In genomic region chr15:75451674-75452363, GRCh38 we compare ENCODE assay signal across 8 cellular contexts. TPM values are rescaled to one million over a fixed set of nuclear protein-coding genes. Genes with fewer than 3 reads are reported as not detected.
DNase-seq lines count a peak whose midpoint lies in the region; ATAC-seq and TF ChIP-seq lines count a peak whose summit lies in the region.

TSS of gene SIN3A (minus strand) at chr15:75451690. CDS start at chr15:75430375, 21,315 bp downstream.

- CTCF ChIA-PET in Calu3 (lab: Charles Lee), result interaction anchor here (0.6 to 7.0 kb wide), 15 partner anchors 13 to 1067 kb away, joined by 3 to 83 read pairs (median 4); partner anchors contain the start of gene MAN2C1

- ATAC-seq in GM21529 (IDR thresholded peaks at IDR 0.05; ENCODE audit: unreplicated experiment), result peak; percentile 41

- H3K9me3 ChIP-seq in mononuclear cell (ENCODE audit: low read depth, low read length), result no peaks in the 10 kb centered on the region

- H3K36me3 Mint-ChIP-seq in Calu3 (ENCODE audit: insufficient read depth, unreplicated experiment), result peaks cover 85% of the 10 kb centered on the region
- H3K36me3 Mint-ChIP-seq in IgD-negative memory B cell, result no peaks in the 10 kb centered on the region

- peak within 1 kb of the TSS; percentile 99 for H3K4me3 Mint-ChIP-seq in Calu3 (ENCODE audit: low read depth, unreplicated experiment)
- H3K4me3 Mint-ChIP-seq in IgD-negative memory B cell, result peak within 1 kb of the TSS; percentile 93 to 99 (median 96)

- H3K4me3 ChIP-seq in epithelial cell of esophagus (ENCODE audit: low read length), result peak within 1 kb of the TSS; percentile 76
- H3K4me3 ChIP-seq in mononuclear cell (ENCODE audit: low read length), result peak within 1 kb of the TSS; percentile 67

- no peaks in the 10 kb centered on the region for H3K27me3 ChIP-seq in mononuclear cell (ENCODE audit: insufficient read depth, low read length)

- H3K9me3 Mint-ChIP-seq in Calu3 (ENCODE audit: low read depth, unreplicated experiment) (no peaks in the 10 kb centered on the region), IgD-negative memory B cell (no peaks in the 10 kb centered on the region)

- no peaks in the 10 kb centered on the region for H3K27me3 Mint-ChIP-seq in Calu3 (ENCODE audit: unreplicated experiment)
- H3K27me3 Mint-ChIP-seq in IgD-negative memory B cell, result no peaks in the 10 kb centered on the region

- no peak for TF ChIP-seq CTCF in Calu3 (IDR thresholded peaks at IDR 0.05; ENCODE audit: unreplicated experiment)
- TF ChIP-seq CTCF in epithelial cell of esophagus (IDR thresholded peaks at IDR 0.05; ENCODE audit: insufficient read depth, low read depth, low read length, missing control alignments), result no peak

- H3K27ac Mint-ChIP-seq in Calu3 (ENCODE audit: unreplicated experiment), result peak within 1 kb of the TSS; percentile 89
- peak within 1 kb of the TSS; percentile 95 to 99 (median 98) for H3K27ac Mint-ChIP-seq in IgD-negative memory B cell

- BruUV-seq in Calu3 (replicated peaks; lab: Mats Ljungman, UMichigan), result no TSS peak

- DNase-seq in Calu3 (peak; percentile 99), OCI-M2 (lab: John Stamatoyannopoulos, UW; ENCODE audit: unreplicated experiment) (peak; percentile 90), activated T-cell treated with anti-CD3 and anti-CD28 coated beads for 4 hours (peak; percentile 100), epithelial cell of esophagus (ENCODE audit: low read depth) (peak; percentile 100)
- peak; percentile 98 to 99 for DNase-seq in stimulated activated CD8-positive, alpha-beta memory T cell treated with anti-CD3 and anti-CD28 coated beads, Interleukin-4, amount 100 ng/mL, for 1 hour (ENCODE audit: low read depth in 2 of 2, low spot score in 1 of 2)

- peaks cover 63% of the 10 kb centered on the region for H3K4me1 ChIP-seq in mononuclear cell (ENCODE audit: insufficient read depth, low read length)

- peaks cover 17% of the 10 kb centered on the region for H3K4me1 Mint-ChIP-seq in Calu3 (ENCODE audit: low read depth, unreplicated experiment)
- H3K4me1 Mint-ChIP-seq in IgD-negative memory B cell, result peaks cover 33 to 41% (median 40%) of the 10 kb centered on the region in 3 donors

- intact Hi-C loops in Calu3 (cut with micrococcal nuclease; ENCODE audit: unreplicated experiment), result loop anchor here (2.0 to 5.0 kb wide), 2 partner anchors 83 to 190 kb away; partner anchors contain the start of genes IMP3 and MAN2C1

RNA-seq across cellular contexts. Expression of gene SIN3A, which starts in this region (rescaled TPM):
- 91.4 and 97.6 TPM in 2 replicates for total RNA-seq in Calu3 (2022)
- 15.9 TPM for polyA plus RNA-seq in IgD-negative memory B cell
- 100 TPM for total RNA-seq in mononuclear cell

Comparison
In these comparisons a context has a peak if more than half of its experiments do, and no peak if none do; other contexts are left out.
1. Peak in every context shown above with its lines: DNase-seq, ATAC-seq and H3K4me3 ChIP-seq.